In genomic region chr1:55586771-55587170, GRCh38 we compare ENCODE assay signal across 15 cellular contexts.
DNase-seq lines count a peak whose midpoint lies in the region; ATAC-seq and TF ChIP-seq lines count a peak whose summit lies in the region.
"Had no signal": no experiment of that assay in that cellular context is flagged by ENCODE, and none has a peak within 500 bp of the region (broad histone marks: within the 10 kb centered on the region; RNA-seq: fewer than 3 reads in every experiment).

No MANE protein-coding gene starts in this region.

- POLR2A ChIA-PET in MCF 10A (lab: Yijun Ruan, JAX): no interaction called here

- H3K4me1 Mint-ChIP-seq in MCF 10A (ENCODE audit: insufficient read depth, unreplicated experiment) (peaks cover 40% of the 10 kb centered on the region), neural progenitor cell (peaks cover 22% of the 10 kb centered on the region)
- H3K4me1 Mint-ChIP-seq: CD4-positive, CD25-positive, alpha-beta regulatory T cell had no signal

- H3K4me1 ChIP-seq in breast epithelium (peaks cover 3 to 6% of the 10 kb centered on the region in 2 donors), neural progenitor cell (peaks cover 21% of the 10 kb centered on the region), thoracic aorta (ENCODE audit: control insufficient read depth in 1 of 2, low read depth in 2 of 2) (peaks cover 32 to 98% of the 10 kb centered on the region in 2 donors)
- H3K4me1 ChIP-seq: BLaER1 had no signal

- H3K36me3 Mint-ChIP-seq in MCF 10A (ENCODE audit: insufficient read depth, unreplicated experiment): peaks cover 5% of the 10 kb centered on the region
- no peaks in the 10 kb centered on the region for H3K36me3 Mint-ChIP-seq in neural progenitor cell
- H3K36me3 Mint-ChIP-seq: CD4-positive, CD25-positive, alpha-beta regulatory T cell had no signal

- H3K27ac Mint-ChIP-seq in MCF 10A (ENCODE audit: low read depth, unreplicated experiment) (no peak overlapping the region), neural progenitor cell (peak overlapping the region; percentile 47)
- H3K27ac Mint-ChIP-seq: CD4-positive, CD25-positive, alpha-beta regulatory T cell; HFFc6 had no signal

- H3K27me3 ChIP-seq in breast epithelium: no peaks in the 10 kb centered on the region
- H3K27me3 ChIP-seq in neural progenitor cell: no peaks in the 10 kb centered on the region
- no peaks in the 10 kb centered on the region for H3K27me3 ChIP-seq in thoracic aorta (replicated peaks; ENCODE audit: insufficient read depth)
- H3K27me3 ChIP-seq: BLaER1 had no signal

- H3F3A ChIP-seq in neural progenitor cell (ENCODE audit: low read depth): peaks cover 7% of the 10 kb centered on the region

- H3K27ac ChIP-seq in breast epithelium: peak overlapping the region; percentile 60 to 69
- H3K27ac ChIP-seq in neural progenitor cell: no peak overlapping the region
- H3K27ac ChIP-seq in thoracic aorta: peak overlapping the region; percentile 33 to 80
- H3K27ac ChIP-seq: BLaER1 had no signal

- TF ChIP-seq POLR2A in breast epithelium (IDR thresholded peaks at IDR 0.05) (no peak), erythroblast (IDR thresholded peaks at IDR 0.05; ENCODE audit: low read length) (no peak)

- intact Hi-C loops in breast epithelium (cut with DNase I; ENCODE audit: low total_unique reads) (no loop called here), MCF 10A (cut with micrococcal nuclease) (no loop called here)

- H3K9me3 ChIP-seq in breast epithelium (no peaks in the 10 kb centered on the region), neural progenitor cell (ENCODE audit: low read depth) (no peaks in the 10 kb centered on the region), thoracic aorta (no peaks in the 10 kb centered on the region)
- H3K9me3 ChIP-seq: BLaER1 had no signal

- no TSS peak for BruUV-seq in MCF 10A (replicated peaks; lab: Mats Ljungman, UMichigan)

- no peak overlapping the region for H3K4me3 Mint-ChIP-seq in MCF 10A (ENCODE audit: unreplicated experiment)
- no peak overlapping the region for H3K4me3 Mint-ChIP-seq in neural progenitor cell
- H3K4me3 Mint-ChIP-seq: HFFc6 had no signal

- no peak for ATAC-seq in thoracic aorta (ENCODE audit: insufficient number of reproducible peaks, low FRiP score, low read depth)
- no peak for ATAC-seq in HG02884 (IDR thresholded peaks at IDR 0.05; ENCODE audit: unreplicated experiment)

- H2AFZ ChIP-seq in neural progenitor cell (replicated peaks): no peak overlapping the region

- H4K20me1 ChIP-seq in neural progenitor cell (ENCODE audit: low read depth): no peaks in the 10 kb centered on the region
- H4K20me1 ChIP-seq: BLaER1 had no signal

- H3K27me3 Mint-ChIP-seq in MCF 10A (ENCODE audit: insufficient read depth, unreplicated experiment) (no peaks in the 10 kb centered on the region), neural progenitor cell (ENCODE audit: insufficient read depth, low read depth) (peaks cover 5% of the 10 kb centered on the region)

- TF ChIP-seq CTCF in breast epithelium (IDR thresholded peaks at IDR 0.05): no peak
- no peak for TF ChIP-seq CTCF in MCF 10A (IDR thresholded peaks at IDR 0.05; ENCODE audit: unreplicated experiment)
- no peak for TF ChIP-seq CTCF in neural progenitor cell (IDR thresholded peaks at IDR 0.05)
- no peak for TF ChIP-seq CTCF in thoracic aorta (IDR thresholded peaks at IDR 0.05)

- DNase-seq in breast epithelium (ENCODE audit: low spot score in 2 of 2): no peak
- no peak for DNase-seq in MCF 10A (ENCODE audit: unreplicated experiment)
- DNase-seq in neural progenitor cell (ENCODE audit: low spot score): no peak
- DNase-seq in thoracic aorta (ENCODE audit: low spot score): no peak
- no peak for DNase-seq in erythroblast (lab: John Stamatoyannopoulos, UW)
- DNase-seq in putamen (ENCODE audit: low spot score): no peak
- DNase-seq: 8988T; AML-193; CD4-positive, CD25-positive, alpha-beta regulatory T cell; DMS53; GF-D8; HCEC 1CT; HFFc6 had no signal

- H3K9me3 Mint-ChIP-seq in MCF 10A (ENCODE audit: unreplicated experiment) (no peaks in the 10 kb centered on the region), neural progenitor cell (no peaks in the 10 kb centered on the region)
- H3K9me3 Mint-ChIP-seq: HFFc6 had no signal

- CTCF ChIA-PET in MCF 10A (lab: Yijun Ruan, JAX): interaction anchor here (0.6 to 1.1 kb wide), 4 partner anchors 12 to 212 kb away, joined by 3 to 4 read pairs (median 4); no protein-coding TSS in a partner anchor

- no peak overlapping the region for H3K9ac ChIP-seq in neural progenitor cell
- H3K9ac ChIP-seq: BLaER1 had no signal

- no peaks in the 10 kb centered on the region for H3K79me2 ChIP-seq in neural progenitor cell (ENCODE audit: low read depth)

- no peak overlapping the region for H3K4me2 ChIP-seq in neural progenitor cell
- H3K4me2 ChIP-seq: BLaER1 had no signal

- H3K36me3 ChIP-seq in breast epithelium: no peaks in the 10 kb centered on the region
- H3K36me3 ChIP-seq in neural progenitor cell: no peaks in the 10 kb centered on the region
- no peaks in the 10 kb centered on the region for H3K36me3 ChIP-seq in thoracic aorta
- H3K36me3 ChIP-seq: BLaER1 had no signal

- no peak overlapping the region for H3K4me3 ChIP-seq in breast epithelium
- no peak overlapping the region for H3K4me3 ChIP-seq in neural progenitor cell
- no peak overlapping the region for H3K4me3 ChIP-seq in thoracic aorta
- H3K4me3 ChIP-seq: BLaER1 had no signal
